Comparison of ENCODE assay signal across 8 cellular contexts in the genomic region with DNA sequence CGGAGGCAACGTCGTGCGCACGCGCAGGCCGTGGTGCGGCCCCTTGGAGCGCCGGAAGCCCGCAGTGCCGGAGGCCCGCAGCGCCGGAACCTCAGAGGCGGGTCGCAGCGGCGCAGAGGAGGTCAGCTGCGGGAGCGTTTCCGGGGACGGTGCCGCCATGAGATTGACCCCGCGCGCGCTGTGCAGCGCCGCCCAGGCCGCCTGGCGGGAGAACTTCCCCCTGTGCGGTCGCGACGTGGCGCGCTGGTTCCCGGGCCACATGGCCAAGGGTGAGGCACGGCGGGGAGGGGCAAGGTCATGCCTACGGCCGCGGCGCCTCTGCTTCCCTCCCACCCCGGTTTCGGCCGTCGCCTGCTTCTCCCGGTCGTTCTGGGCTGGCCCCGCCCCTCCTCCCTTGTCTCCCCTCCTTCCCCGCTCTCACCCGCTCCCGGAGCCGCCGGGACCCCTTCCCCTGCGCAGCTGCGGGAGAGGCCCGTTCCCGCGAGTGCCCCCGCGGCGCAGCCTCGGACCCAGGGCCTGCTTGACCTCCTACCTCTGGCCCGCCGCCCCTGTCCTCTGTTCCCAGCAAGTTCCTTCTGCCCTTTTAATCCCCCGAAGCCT. TPM values are rescaled to one million over a fixed set of nuclear protein-coding genes. Genes with fewer than 3 reads are reported as not detected.
DNase-seq lines count a peak whose midpoint lies in the region; ATAC-seq and TF ChIP-seq lines count a peak whose summit lies in the region.

A gene with protein sequence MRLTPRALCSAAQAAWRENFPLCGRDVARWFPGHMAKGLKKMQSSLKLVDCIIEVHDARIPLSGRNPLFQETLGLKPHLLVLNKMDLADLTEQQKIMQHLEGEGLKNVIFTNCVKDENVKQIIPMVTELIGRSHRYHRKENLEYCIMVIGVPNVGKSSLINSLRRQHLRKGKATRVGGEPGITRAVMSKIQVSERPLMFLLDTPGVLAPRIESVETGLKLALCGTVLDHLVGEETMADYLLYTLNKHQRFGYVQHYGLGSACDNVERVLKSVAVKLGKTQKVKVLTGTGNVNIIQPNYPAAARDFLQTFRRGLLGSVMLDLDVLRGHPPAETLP (plus strand): TSS at position 94 of the 600 bp plus-strand sequence. CDS start 64 bp downstream, at position 158.

- peak; percentile 65 for ATAC-seq in GM19463 (IDR thresholded peaks at IDR 0.05; ENCODE audit: unreplicated experiment)

- H3K27me3 Mint-ChIP-seq in endothelial cell (ENCODE audit: unreplicated experiment) (peaks cover 12% of the 10 kb centered on the region), mesothelial cell of epicardium (ENCODE audit: low read depth) (no peaks in the 10 kb centered on the region)

- H3K36me3 Mint-ChIP-seq in endothelial cell (ENCODE audit: low read depth, unreplicated experiment) (peaks cover 22% of the 10 kb centered on the region), mesothelial cell of epicardium (peaks cover 14% of the 10 kb centered on the region)

- no peaks in the 10 kb centered on the region for H3K27me3 ChIP-seq in HL-60 (ENCODE audit: insufficient read depth, poor library complexity, severe bottlenecking)

- peak within 1 kb of the TSS; percentile 70 for H3K4me3 ChIP-seq in HL-60 (replicated peaks; ENCODE audit: insufficient read depth, low read length)

- H3K27ac Mint-ChIP-seq in endothelial cell (ENCODE audit: unreplicated experiment) (peak within 1 kb of the TSS; percentile 92), mesothelial cell of epicardium (peak within 1 kb of the TSS; percentile 97)

- TF ChIP-seq CTCF in HL-60 (IDR thresholded peaks at IDR 0.05; ENCODE audit: insufficient read depth, low read length) (no peak), endothelial cell (IDR thresholded peaks at IDR 0.05; ENCODE audit: unreplicated experiment) (no peak), mesothelial cell of epicardium (IDR thresholded peaks at IDR 0.05; ENCODE audit: unreplicated experiment) (no peak)

- peak within 1 kb of the TSS; percentile 98 for H3K27ac ChIP-seq in HL-60 (replicated peaks)

- H3K4me1 Mint-ChIP-seq in endothelial cell (ENCODE audit: unreplicated experiment) (peaks cover 22% of the 10 kb centered on the region), mesothelial cell of epicardium (peaks cover 13% of the 10 kb centered on the region)

- H3K9me3 Mint-ChIP-seq in endothelial cell (ENCODE audit: unreplicated experiment) (no peaks in the 10 kb centered on the region), mesothelial cell of epicardium (no peaks in the 10 kb centered on the region)

- H3K4me3 Mint-ChIP-seq in endothelial cell (ENCODE audit: unreplicated experiment), result peak within 1 kb of the TSS; percentile 96
- peak within 1 kb of the TSS; percentile 95 for H3K4me3 Mint-ChIP-seq in mesothelial cell of epicardium

- DNase-seq in COLO829 (ENCODE audit: low spot score), result peak; percentile 94
- peak; percentile 91 to 95 for DNase-seq in HL-60 (ENCODE audit: low read depth in 1 of 2, low spot score in 1 of 2)
- peak; percentile 91 for DNase-seq in NOMO-1 treated with dmso at 0.1 percent for 144 hours (lab: John Stamatoyannopoulos, UW; ENCODE audit: unreplicated experiment)
- peak; percentile 61 for DNase-seq in activated CD8-positive, alpha-beta memory T cell treated with anti-CD3 and anti-CD28 coated beads, Interleukin-2, amount 50 U/mL, for 1 hour (ENCODE audit: extremely low read depth)
- peak; percentile 61 for DNase-seq in endothelial cell (ENCODE audit: low spot score)
- DNase-seq in mesothelial cell of epicardium (ENCODE audit: low spot score in 2 of 2, unreplicated experiment in 2 of 2), result peak; percentile 92 to 98
- peak; percentile 84 to 90 for DNase-seq in stimulated activated CD8-positive, alpha-beta memory T cell treated with anti-CD3 and anti-CD28 coated beads, Interleukin-2, amount 100 ng/mL, for 1 hour (ENCODE audit: low read depth in 2 of 2)

RNA-seq across cellular contexts. Expression of the gene that starts here (rescaled TPM):
- total RNA-seq in endothelial cell (ENCODE audit: unreplicated experiment) (97.3 TPM), mesothelial cell of epicardium (86.0 to 91.1 TPM (median 90.5 TPM) in 3 replicates)

Comparison
In these comparisons a context has a peak if more than half of its experiments do, and no peak if none do; other contexts are left out.
1. Peak in every context shown above with its lines: DNase-seq, ATAC-seq, H3K4me3 ChIP-seq and H3K27ac ChIP-seq.